In genomic region chr17:77287432-77288068, GRCh38 we compare ENCODE assay signal across 8 cellular contexts.
DNase-seq lines count a peak whose midpoint lies in the region; ATAC-seq and TF ChIP-seq lines count a peak whose summit lies in the region.

No MANE protein-coding gene starts in this region.

- H3K4me1 ChIP-seq in colonic mucosa (peaks cover 33% of the 10 kb centered on the region), mucosa of descending colon (ENCODE audit: low read depth) (peaks cover 60% of the 10 kb centered on the region)

- CTCF ChIA-PET in AG04450 (lab: Charles Lee) = no interaction called here

- no peaks in the 10 kb centered on the region; the same call in 1 of the 2 replicates for H3K9me3 ChIP-seq in AG04450 (ENCODE audit: control insufficient read depth, insufficient read depth, low read length)
- no peaks in the 10 kb centered on the region for H3K9me3 ChIP-seq in colonic mucosa
- no peaks in the 10 kb centered on the region for H3K9me3 ChIP-seq in mucosa of descending colon

- intact Hi-C loops in colonic mucosa (cut with DNase I) (no loop called here), mucosa of descending colon (cut with DNase I, micrococcal nuclease) (no loop called here)

- peak overlapping the region; percentile 89 for H3K27ac ChIP-seq in AG04450 (ENCODE audit: low read depth, low read length)
- peak overlapping the region; percentile 80 for H3K27ac ChIP-seq in colonic mucosa

- H3K4me3 ChIP-seq in AG04450 (ENCODE audit: low read depth, low read length) = no peak overlapping the region
- no peak overlapping the region for H3K4me3 ChIP-seq in colonic mucosa
- H3K4me3 ChIP-seq in mucosa of descending colon = no peak overlapping the region

- H3K9ac ChIP-seq in colonic mucosa (ENCODE audit: low read depth in 2 of 2, low read length in 2 of 2) = peak overlapping the region; percentile 78 to 96

- H3K27me3 ChIP-seq in AG04450 (ENCODE audit: control insufficient read depth, insufficient read depth, low read length) (no peaks in the 10 kb centered on the region), colonic mucosa (no peaks in the 10 kb centered on the region)

- H3K36me3 ChIP-seq in colonic mucosa = no peaks in the 10 kb centered on the region
- H3K36me3 ChIP-seq in mucosa of descending colon (ENCODE audit: low read depth) = no peaks in the 10 kb centered on the region

- ATAC-seq in mucosa of descending colon (peak; percentile 35), HG03280 (IDR thresholded peaks at IDR 0.05; ENCODE audit: unreplicated experiment) (no peak), GM21737 (IDR thresholded peaks at IDR 0.05; ENCODE audit: unreplicated experiment) (no peak), GM21367 (IDR thresholded peaks at IDR 0.05; ENCODE audit: unreplicated experiment) (no peak)

- DNase-seq in AG04450 (ENCODE audit: low read depth, low spot score) = peak; percentile 63
- DNase-seq in NCI-H2029 (lab: John Stamatoyannopoulos, UW) = peak; percentile 85
- DNase-seq in colonic mucosa = peak; percentile 61
- peak; percentile 69 to 74 (median 72) for DNase-seq in mucosa of descending colon
- DNase-seq in SKM-1 (lab: John Stamatoyannopoulos, UW; ENCODE audit: unreplicated experiment) = no peak

- TF ChIP-seq CTCF in AG04450 (IDR thresholded peaks at IDR 0.05; ENCODE audit: low read depth, low read length) (no peak), colonic mucosa (IDR thresholded peaks at IDR 0.05) (no peak), mucosa of descending colon (IDR thresholded peaks at IDR 0.05) (no peak)

- POLR2A ChIA-PET in AG04450 (lab: Yijun Ruan, JAX) = interaction anchor here (0.5 to 1.6 kb wide), 5 partner anchors 16 to 142 kb away, joined by 3 to 8 read pairs (median 3); no protein-coding TSS in a partner anchor
